Comparison of ENCODE assay signal across 2 cellular contexts in genomic region chr21:25626752-25627151, GRCh38.
TF ChIP-seq lines count a peak whose summit lies in the region.

No MANE protein-coding gene starts in this region.

TF ChIP-seq in SK-N-SH, 30 proteins besides CTCF, POLR2A, EP300 and RAD21 (continued from another document):
- TF ChIP-seq USF1 (IDR thresholded peaks at IDR 0.05; ENCODE audit: borderline replicate concordance, low read depth) (no peak), NFIC (IDR thresholded peaks at IDR 0.05; ENCODE audit: borderline replicate concordance) (no peak), GABPA (IDR thresholded peaks at IDR 0.05; ENCODE audit: low read depth) (no peak), GATA2 (CRISPR knock-in tag; IDR thresholded peaks at IDR 0.05) (no peak)

TF ChIP-seq in SK-N-SH treated with all-trans-retinoic acid at 6 μM for 48 hours, 23 proteins besides CTCF, POLR2A, EP300 and RAD21:
- TF ChIP-seq, protein P1, sequence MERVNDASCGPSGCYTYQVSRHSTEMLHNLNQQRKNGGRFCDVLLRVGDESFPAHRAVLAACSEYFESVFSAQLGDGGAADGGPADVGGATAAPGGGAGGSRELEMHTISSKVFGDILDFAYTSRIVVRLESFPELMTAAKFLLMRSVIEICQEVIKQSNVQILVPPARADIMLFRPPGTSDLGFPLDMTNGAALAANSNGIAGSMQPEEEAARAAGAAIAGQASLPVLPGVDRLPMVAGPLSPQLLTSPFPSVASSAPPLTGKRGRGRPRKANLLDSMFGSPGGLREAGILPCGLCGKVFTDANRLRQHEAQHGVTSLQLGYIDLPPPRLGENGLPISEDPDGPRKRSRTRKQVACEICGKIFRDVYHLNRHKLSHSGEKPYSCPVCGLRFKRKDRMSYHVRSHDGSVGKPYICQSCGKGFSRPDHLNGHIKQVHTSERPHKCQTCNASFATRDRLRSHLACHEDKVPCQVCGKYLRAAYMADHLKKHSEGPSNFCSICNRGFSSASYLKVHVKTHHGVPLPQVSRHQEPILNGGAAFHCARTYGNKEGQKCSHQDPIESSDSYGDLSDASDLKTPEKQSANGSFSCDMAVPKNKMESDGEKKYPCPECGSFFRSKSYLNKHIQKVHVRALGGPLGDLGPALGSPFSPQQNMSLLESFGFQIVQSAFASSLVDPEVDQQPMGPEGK (CRISPR knock-in tag; IDR thresholded peaks at IDR 0.05; ENCODE audit: borderline replicate concordance) = no peak
